9 cellular contexts compared by ENCODE assay signal in genomic region chr12:24795699-24796385, GRCh38.
A peak's percentile ranks its signal among the peaks of the same experiment; 100 is the strongest.
DNase-seq lines count a peak whose midpoint lies in the region; ATAC-seq and TF ChIP-seq lines count a peak whose summit lies in the region.
"Had no signal": no experiment of that assay in that cellular context is flagged by ENCODE, and none has a peak within 500 bp of the region (broad histone marks: within the 10 kb centered on the region; RNA-seq: fewer than 3 reads in every experiment).

No MANE protein-coding gene starts in this region.

- no peak overlapping the region for H3K4me3 Mint-ChIP-seq in chondrocyte (ENCODE audit: unreplicated experiment)

- H3K27ac ChIP-seq in left ventricle myocardium inferior (replicated peaks) (no peak overlapping the region), heart right ventricle (peak overlapping the region in 1 of 10 donors; percentile 3), thymus (ENCODE audit: low read depth) (no peak overlapping the region)
- H3K27ac ChIP-seq: heart left ventricle had no signal

- no peaks in the 10 kb centered on the region for H3K27me3 Mint-ChIP-seq in chondrocyte (ENCODE audit: low read depth)

- DNase-seq in left ventricle myocardium inferior (no peak), heart right ventricle (no peak), NAMALWA (ENCODE audit: low spot score) (peak; percentile 28), midbrain (lab: John Stamatoyannopoulos, UW) (no peak), chondrocyte (ENCODE audit: low spot score) (no peak)
- DNase-seq in activated effector memory CD4-positive, alpha-beta T cell treated with anti-CD3 and anti-CD28 coated beads, Interleukin-2, amount 50 U/mL, for 16 hours: no peak
- DNase-seq: heart left ventricle had no signal

- H3K27me3 ChIP-seq in left ventricle myocardium inferior (ENCODE audit: low read depth): no peaks in the 10 kb centered on the region
- no peaks in the 10 kb centered on the region for H3K27me3 ChIP-seq in heart right ventricle
- H3K27me3 ChIP-seq in endocrine pancreas (ENCODE audit: control insufficient read depth, insufficient read depth, low read length): no peaks in the 10 kb centered on the region
- no peaks in the 10 kb centered on the region for H3K27me3 ChIP-seq in thymus (ENCODE audit: control insufficient read depth, insufficient read depth)
- H3K27me3 ChIP-seq: heart left ventricle had no signal

- no peaks in the 10 kb centered on the region for H3K36me3 ChIP-seq in left ventricle myocardium inferior
- no peaks in the 10 kb centered on the region for H3K36me3 ChIP-seq in heart right ventricle
- no peaks in the 10 kb centered on the region for H3K36me3 ChIP-seq in endocrine pancreas (ENCODE audit: control insufficient read depth, insufficient read depth, low read length)
- H3K36me3 ChIP-seq in thymus (ENCODE audit: control insufficient read depth, insufficient read depth): no peaks in the 10 kb centered on the region
- H3K36me3 ChIP-seq: heart left ventricle had no signal

- H3K4me3 ChIP-seq in left ventricle myocardium inferior (peak overlapping the region; percentile 22), heart right ventricle (peak overlapping the region in 4 of 10 donors; percentile 5 to 39 (median 18)), endocrine pancreas (ENCODE audit: control insufficient read depth, insufficient read depth, low read length) (peak overlapping the region; percentile 27), thymus (ENCODE audit: low read length) (peak overlapping the region; percentile 43)

- TF ChIP-seq CTCF in left ventricle myocardium inferior (IDR thresholded peaks at IDR 0.05; ENCODE audit: borderline replicate concordance) (no peak), heart right ventricle (IDR thresholded peaks at IDR 0.05) (no peak), chondrocyte (IDR thresholded peaks at IDR 0.05) (no peak)

- H3K9me3 ChIP-seq in left ventricle myocardium inferior (replicated peaks) (no peaks in the 10 kb centered on the region), heart right ventricle (no peaks in the 10 kb centered on the region), endocrine pancreas (ENCODE audit: control insufficient read depth, low read length) (no peaks in the 10 kb centered on the region), thymus (ENCODE audit: control insufficient read depth) (no peaks in the 10 kb centered on the region)
- H3K9me3 ChIP-seq: heart left ventricle had no signal

- 63 to 81% methylated on average over 4 of the region's 4 CpGs for WGBS in heart right ventricle, 2 donors
- 20% methylated on average over 4 of the region's 4 CpGs for whole genome bisulfite sequencing in thymus

- H3K27ac Mint-ChIP-seq in chondrocyte (ENCODE audit: unreplicated experiment): no peak overlapping the region

- no peaks in the 10 kb centered on the region for H3K9me3 Mint-ChIP-seq in chondrocyte (ENCODE audit: low read depth)

- ATAC-seq in heart right ventricle: no peak
- ATAC-seq: heart left ventricle had no signal

- H3K9ac ChIP-seq in endocrine pancreas (ENCODE audit: control insufficient read depth, insufficient read depth, low read length): no peak overlapping the region

- no peaks in the 10 kb centered on the region for H3K4me1 ChIP-seq in left ventricle myocardium inferior
- H3K4me1 ChIP-seq in heart right ventricle: peaks cover 0 to 8% (median 0%) of the 10 kb centered on the region in 9 donors
- H3K4me1 ChIP-seq in endocrine pancreas (ENCODE audit: control insufficient read depth, insufficient read depth, low read length): no peaks in the 10 kb centered on the region
- H3K4me1 ChIP-seq in thymus (ENCODE audit: control insufficient read depth, insufficient read depth, low read length): no peaks in the 10 kb centered on the region

- H3K4me1 Mint-ChIP-seq in chondrocyte (ENCODE audit: low read depth): peaks cover 18% of the 10 kb centered on the region

- intact Hi-C loops in left ventricle myocardium inferior (cut with micrococcal nuclease) (no loop called here), heart right ventricle (cut with DNase I) (no loop called here)

- no peaks in the 10 kb centered on the region for H3K36me3 Mint-ChIP-seq in chondrocyte (ENCODE audit: low read depth)
